In the genomic region with DNA sequence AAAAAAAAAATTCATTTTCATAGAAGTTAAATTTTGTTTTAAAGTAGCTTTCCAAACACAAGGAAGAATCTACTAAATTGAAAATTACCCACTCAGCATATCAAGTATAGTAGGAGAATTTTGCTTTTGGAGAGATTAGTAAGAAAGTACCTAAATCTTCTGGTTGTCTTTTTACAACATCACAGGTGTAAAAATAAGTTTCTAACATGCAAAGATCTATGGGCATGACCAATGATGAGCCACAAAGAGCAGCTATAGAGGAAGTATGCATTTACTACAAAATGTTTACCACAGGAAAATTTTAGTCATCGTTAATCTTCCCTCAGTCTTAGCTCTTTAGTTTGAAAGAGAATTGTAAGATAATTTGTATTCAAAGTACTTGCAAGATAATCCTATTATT, we compare ENCODE assay signal across 2 cellular contexts.
TF ChIP-seq lines count a peak whose summit lies in the region.

No MANE protein-coding gene starts in this region.

TF ChIP-seq in HepG2, 621 proteins besides CTCF, POLR2A, EP300 and RAD21:
- TF ChIP-seq, protein P1, sequence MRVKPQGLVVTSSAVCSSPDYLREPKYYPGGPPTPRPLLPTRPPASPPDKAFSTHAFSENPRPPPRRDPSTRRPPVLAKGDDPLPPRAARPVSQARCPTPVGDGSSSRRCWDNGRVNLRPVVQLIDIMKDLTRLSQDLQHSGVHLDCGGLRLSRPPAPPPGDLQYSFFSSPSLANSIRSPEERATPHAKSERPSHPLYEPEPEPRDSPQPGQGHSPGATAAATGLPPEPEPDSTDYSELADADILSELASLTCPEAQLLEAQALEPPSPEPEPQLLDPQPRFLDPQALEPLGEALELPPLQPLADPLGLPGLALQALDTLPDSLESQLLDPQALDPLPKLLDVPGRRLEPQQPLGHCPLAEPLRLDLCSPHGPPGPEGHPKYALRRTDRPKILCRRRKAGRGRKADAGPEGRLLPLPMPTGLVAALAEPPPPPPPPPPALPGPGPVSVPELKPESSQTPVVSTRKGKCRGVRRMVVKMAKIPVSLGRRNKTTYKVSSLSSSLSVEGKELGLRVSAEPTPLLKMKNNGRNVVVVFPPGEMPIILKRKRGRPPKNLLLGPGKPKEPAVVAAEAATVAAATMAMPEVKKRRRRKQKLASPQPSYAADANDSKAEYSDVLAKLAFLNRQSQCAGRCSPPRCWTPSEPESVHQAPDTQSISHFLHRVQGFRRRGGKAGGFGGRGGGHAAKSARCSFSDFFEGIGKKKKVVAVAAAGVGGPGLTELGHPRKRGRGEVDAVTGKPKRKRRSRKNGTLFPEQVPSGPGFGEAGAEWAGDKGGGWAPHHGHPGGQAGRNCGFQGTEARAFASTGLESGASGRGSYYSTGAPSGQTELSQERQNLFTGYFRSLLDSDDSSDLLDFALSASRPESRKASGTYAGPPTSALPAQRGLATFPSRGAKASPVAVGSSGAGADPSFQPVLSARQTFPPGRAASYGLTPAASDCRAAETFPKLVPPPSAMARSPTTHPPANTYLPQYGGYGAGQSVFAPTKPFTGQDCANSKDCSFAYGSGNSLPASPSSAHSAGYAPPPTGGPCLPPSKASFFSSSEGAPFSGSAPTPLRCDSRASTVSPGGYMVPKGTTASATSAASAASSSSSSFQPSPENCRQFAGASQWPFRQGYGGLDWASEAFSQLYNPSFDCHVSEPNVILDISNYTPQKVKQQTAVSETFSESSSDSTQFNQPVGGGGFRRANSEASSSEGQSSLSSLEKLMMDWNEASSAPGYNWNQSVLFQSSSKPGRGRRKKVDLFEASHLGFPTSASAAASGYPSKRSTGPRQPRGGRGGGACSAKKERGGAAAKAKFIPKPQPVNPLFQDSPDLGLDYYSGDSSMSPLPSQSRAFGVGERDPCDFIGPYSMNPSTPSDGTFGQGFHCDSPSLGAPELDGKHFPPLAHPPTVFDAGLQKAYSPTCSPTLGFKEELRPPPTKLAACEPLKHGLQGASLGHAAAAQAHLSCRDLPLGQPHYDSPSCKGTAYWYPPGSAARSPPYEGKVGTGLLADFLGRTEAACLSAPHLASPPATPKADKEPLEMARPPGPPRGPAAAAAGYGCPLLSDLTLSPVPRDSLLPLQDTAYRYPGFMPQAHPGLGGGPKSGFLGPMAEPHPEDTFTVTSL (CRISPR knock-in tag; IDR thresholded peaks at IDR 0.05; ENCODE audit: borderline replicate concordance) = no peak
- peak; percentile 19 to 57; a peak in 2 of 4 replicates for TF ChIP-seq MAFK (conservative IDR thresholded peaks at IDR 0.05 in 1 of 2, IDR thresholded peaks at IDR 0.05 in 1 of 2; ENCODE audit: low read length in 2 of 2)

TF ChIP-seq in GM23338, 12 proteins besides CTCF, POLR2A, EP300 and RAD21 (continued from another document):
- TF ChIP-seq, protein P2, sequence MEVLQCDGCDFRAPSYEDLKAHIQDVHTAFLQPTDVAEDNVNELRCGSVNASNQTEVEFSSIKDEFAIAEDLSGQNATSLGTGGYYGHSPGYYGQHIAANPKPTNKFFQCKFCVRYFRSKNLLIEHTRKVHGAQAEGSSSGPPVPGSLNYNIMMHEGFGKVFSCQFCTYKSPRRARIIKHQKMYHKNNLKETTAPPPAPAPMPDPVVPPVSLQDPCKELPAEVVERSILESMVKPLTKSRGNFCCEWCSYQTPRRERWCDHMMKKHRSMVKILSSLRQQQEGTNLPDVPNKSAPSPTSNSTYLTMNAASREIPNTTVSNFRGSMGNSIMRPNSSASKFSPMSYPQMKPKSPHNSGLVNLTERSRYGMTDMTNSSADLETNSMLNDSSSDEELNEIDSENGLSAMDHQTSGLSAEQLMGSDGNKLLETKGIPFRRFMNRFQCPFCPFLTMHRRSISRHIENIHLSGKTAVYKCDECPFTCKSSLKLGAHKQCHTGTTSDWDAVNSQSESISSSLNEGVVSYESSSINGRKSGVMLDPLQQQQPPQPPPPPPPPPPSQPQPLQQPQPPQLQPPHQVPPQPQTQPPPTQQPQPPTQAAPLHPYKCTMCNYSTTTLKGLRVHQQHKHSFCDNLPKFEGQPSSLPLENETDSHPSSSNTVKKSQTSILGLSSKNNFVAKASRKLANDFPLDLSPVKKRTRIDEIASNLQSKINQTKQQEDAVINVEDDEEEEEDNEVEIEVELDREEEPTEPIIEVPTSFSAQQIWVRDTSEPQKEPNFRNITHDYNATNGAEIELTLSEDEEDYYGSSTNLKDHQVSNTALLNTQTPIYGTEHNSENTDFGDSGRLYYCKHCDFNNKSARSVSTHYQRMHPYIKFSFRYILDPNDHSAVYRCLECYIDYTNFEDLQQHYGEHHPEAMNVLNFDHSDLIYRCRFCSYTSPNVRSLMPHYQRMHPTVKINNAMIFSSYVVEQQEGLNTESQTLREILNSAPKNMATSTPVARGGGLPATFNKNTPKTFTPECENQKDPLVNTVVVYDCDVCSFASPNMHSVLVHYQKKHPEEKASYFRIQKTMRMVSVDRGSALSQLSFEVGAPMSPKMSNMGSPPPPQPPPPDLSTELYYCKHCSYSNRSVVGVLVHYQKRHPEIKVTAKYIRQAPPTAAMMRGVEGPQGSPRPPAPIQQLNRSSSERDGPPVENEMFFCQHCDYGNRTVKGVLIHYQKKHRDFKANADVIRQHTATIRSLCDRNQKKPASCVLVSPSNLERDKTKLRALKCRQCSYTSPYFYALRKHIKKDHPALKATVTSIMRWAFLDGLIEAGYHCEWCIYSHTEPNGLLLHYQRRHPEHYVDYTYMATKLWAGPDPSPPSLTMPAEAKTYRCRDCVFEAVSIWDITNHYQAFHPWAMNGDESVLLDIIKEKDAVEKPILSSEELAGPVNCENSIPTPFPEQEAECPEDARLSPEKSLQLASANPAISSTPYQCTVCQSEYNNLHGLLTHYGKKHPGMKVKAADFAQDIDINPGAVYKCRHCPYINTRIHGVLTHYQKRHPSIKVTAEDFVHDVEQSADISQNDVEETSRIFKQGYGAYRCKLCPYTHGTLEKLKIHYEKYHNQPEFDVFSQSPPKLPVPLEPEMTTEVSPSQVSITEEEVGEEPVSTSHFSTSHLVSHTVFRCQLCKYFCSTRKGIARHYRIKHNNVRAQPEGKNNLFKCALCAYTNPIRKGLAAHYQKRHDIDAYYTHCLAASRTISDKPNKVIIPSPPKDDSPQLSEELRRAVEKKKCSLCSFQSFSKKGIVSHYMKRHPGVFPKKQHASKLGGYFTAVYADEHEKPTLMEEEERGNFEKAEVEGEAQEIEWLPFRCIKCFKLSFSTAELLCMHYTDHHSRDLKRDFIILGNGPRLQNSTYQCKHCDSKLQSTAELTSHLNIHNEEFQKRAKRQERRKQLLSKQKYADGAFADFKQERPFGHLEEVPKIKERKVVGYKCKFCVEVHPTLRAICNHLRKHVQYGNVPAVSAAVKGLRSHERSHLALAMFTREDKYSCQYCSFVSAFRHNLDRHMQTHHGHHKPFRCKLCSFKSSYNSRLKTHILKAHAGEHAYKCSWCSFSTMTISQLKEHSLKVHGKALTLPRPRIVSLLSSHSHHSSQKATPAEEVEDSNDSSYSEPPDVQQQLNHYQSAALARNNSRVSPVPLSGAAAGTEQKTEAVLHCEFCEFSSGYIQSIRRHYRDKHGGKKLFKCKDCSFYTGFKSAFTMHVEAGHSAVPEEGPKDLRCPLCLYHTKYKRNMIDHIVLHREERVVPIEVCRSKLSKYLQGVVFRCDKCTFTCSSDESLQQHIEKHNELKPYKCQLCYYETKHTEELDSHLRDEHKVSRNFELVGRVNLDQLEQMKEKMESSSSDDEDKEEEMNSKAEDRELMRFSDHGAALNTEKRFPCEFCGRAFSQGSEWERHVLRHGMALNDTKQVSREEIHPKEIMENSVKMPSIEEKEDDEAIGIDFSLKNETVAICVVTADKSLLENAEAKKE (CRISPR knock-in tag; IDR thresholded peaks at IDR 0.05) = no peak
- TF ChIP-seq CREB1 (CRISPR knock-in tag; IDR thresholded peaks at IDR 0.05; ENCODE audit: low read depth) (no peak), EZH2 (IDR thresholded peaks at IDR 0.05; ENCODE audit: low read depth, unreplicated experiment) (no peak), NANOG (IDR thresholded peaks at IDR 0.05; ENCODE audit: borderline replicate concordance) (no peak), STAT1 (IDR thresholded peaks at IDR 0.05; ENCODE audit: unreplicated experiment) (no peak), ZNF114 (CRISPR knock-in tag; IDR thresholded peaks at IDR 0.05) (no peak), POLR2AphosphoS5 (IDR thresholded peaks at IDR 0.05; ENCODE audit: low read depth) (no peak)
- TF ChIP-seq, protein P3, sequence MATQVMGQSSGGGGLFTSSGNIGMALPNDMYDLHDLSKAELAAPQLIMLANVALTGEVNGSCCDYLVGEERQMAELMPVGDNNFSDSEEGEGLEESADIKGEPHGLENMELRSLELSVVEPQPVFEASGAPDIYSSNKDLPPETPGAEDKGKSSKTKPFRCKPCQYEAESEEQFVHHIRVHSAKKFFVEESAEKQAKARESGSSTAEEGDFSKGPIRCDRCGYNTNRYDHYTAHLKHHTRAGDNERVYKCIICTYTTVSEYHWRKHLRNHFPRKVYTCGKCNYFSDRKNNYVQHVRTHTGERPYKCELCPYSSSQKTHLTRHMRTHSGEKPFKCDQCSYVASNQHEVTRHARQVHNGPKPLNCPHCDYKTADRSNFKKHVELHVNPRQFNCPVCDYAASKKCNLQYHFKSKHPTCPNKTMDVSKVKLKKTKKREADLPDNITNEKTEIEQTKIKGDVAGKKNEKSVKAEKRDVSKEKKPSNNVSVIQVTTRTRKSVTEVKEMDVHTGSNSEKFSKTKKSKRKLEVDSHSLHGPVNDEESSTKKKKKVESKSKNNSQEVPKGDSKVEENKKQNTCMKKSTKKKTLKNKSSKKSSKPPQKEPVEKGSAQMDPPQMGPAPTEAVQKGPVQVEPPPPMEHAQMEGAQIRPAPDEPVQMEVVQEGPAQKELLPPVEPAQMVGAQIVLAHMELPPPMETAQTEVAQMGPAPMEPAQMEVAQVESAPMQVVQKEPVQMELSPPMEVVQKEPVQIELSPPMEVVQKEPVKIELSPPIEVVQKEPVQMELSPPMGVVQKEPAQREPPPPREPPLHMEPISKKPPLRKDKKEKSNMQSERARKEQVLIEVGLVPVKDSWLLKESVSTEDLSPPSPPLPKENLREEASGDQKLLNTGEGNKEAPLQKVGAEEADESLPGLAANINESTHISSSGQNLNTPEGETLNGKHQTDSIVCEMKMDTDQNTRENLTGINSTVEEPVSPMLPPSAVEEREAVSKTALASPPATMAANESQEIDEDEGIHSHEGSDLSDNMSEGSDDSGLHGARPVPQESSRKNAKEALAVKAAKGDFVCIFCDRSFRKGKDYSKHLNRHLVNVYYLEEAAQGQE (IDR thresholded peaks at IDR 0.05; ENCODE audit: unreplicated experiment) = no peak
